In genomic region chr17:39926588-39927100, GRCh38 we compare ENCODE assay signal across 8 cellular contexts. TPM values are rescaled to one million over a fixed set of nuclear protein-coding genes. Genes with fewer than 3 reads are reported as not detected.
A peak's percentile ranks its signal among the peaks of the same experiment; 100 is the strongest.
DNase-seq lines count a peak whose midpoint lies in the region; ATAC-seq and TF ChIP-seq lines count a peak whose summit lies in the region.

No MANE protein-coding gene starts in this region.

- peak; percentile 82 for TF ChIP-seq POLR2A in right lobe of liver (IDR thresholded peaks at IDR 0.05)

- peak; percentile 34 for ATAC-seq in WTC11
- peak; percentile 34 to 70 (median 58) for ATAC-seq in right lobe of liver

- peaks cover 0 to 22% (median 11%) of the 10 kb centered on the region in 4 donors for H3K36me3 ChIP-seq in right lobe of liver

- H3K27ac Mint-ChIP-seq in WTC11: peak overlapping the region; percentile 41; the same call in 1 of the 2 replicates

- intact Hi-C loops in right lobe of liver (cut with DNase I): no loop called here

- TF ChIP-seq CTCF in WTC11 (IDR thresholded peaks at IDR 0.05) (no peak), choroid plexus epithelial cell (conservative IDR thresholded peaks at IDR 0.05; ENCODE audit: low read depth, low read length) (no peak), right lobe of liver (IDR thresholded peaks at IDR 0.05) (peak in 1 of 4 donors; percentile 26)

- WGBS in right lobe of liver (ENCODE audit: insufficient coverage, low coverage, low lambda C conversion rate, missing lambda C conversion rate): 4% methylated on average over 9 of the region's 15 CpGs

- DNase-seq in NCI-H1105 treated with DMSO at 0.1 percent for 48 hours (lab: John Stamatoyannopoulos, UW): peak; percentile 6
- DNase-seq in NCI-H1105 (lab: John Stamatoyannopoulos, UW): no peak
- DNase-seq in HuH-7 (ENCODE audit: low spot score): peak; percentile 42
- peak; percentile 58 for DNase-seq in WTC11 (ENCODE audit: low spot score)
- DNase-seq in choroid plexus epithelial cell (ENCODE audit: low read depth): peak; percentile 73
- DNase-seq in right lobe of liver: peak; percentile 80 to 92 (median 91)
- peak; percentile 40 to 42 for DNase-seq in stimulated activated CD8-positive, alpha-beta memory T cell treated with anti-CD3 and anti-CD28 coated beads, Interleukin-2, amount 100 ng/mL, for 48 hours (ENCODE audit: low read depth in 2 of 2)
- DNase-seq in NCI-H774 (lab: John Stamatoyannopoulos, UW): no peak

- H3K36me3 Mint-ChIP-seq in WTC11: peaks cover 13% of the 10 kb centered on the region

- H3K27me3 Mint-ChIP-seq in WTC11 (ENCODE audit: low read depth): peaks cover 4% of the 10 kb centered on the region; the same call in 1 of the 2 replicates

- CTCF ChIA-PET in WTC11 (lab: Charles Lee): interaction anchor here (1.0 to 2.4 kb wide), 5 partner anchors 15 to 91 kb away, joined by 3 to 8 read pairs (median 4); partner anchors contain the start of gene PSMD3

- H3K27ac ChIP-seq in right lobe of liver: peak overlapping the region; percentile 89 to 98 (median 95)

- no peaks in the 10 kb centered on the region for H3K27me3 ChIP-seq in right lobe of liver

- peaks cover 38% of the 10 kb centered on the region for H3K4me1 Mint-ChIP-seq in WTC11

- peak overlapping the region; percentile 82 for H3K4me3 Mint-ChIP-seq in WTC11

- H3K4me1 ChIP-seq in right lobe of liver: peaks cover 0 to 51% (median 31%) of the 10 kb centered on the region in 4 donors

- H3K9me3 Mint-ChIP-seq in WTC11: no peaks in the 10 kb centered on the region

- POLR2A ChIA-PET in WTC11 (lab: Charles Lee): interaction anchor here (0.5 to 1.9 kb wide), 4 partner anchors 27 to 85 kb away, joined by 3 to 6 read pairs (median 4); partner anchors contain the start of gene PSMD3

- H3K9me3 ChIP-seq in right lobe of liver: no peaks in the 10 kb centered on the region

- H3K4me3 ChIP-seq in choroid plexus epithelial cell (ENCODE audit: low read depth, low read length): peak overlapping the region; percentile 82
- peak overlapping the region; percentile 84 to 91 (median 86) for H3K4me3 ChIP-seq in right lobe of liver

TF ChIP-seq in WTC11, 78 proteins besides CTCF, POLR2A, EP300 and RAD21:
- no peak for TF ChIP-seq PRDM15 (CRISPR knock-in tag; IDR thresholded peaks at IDR 0.05)
- no peak for TF ChIP-seq HMGXB4 (CRISPR knock-in tag; IDR thresholded peaks at IDR 0.05)
- no peak for TF ChIP-seq JAZF1 (CRISPR knock-in tag; IDR thresholded peaks at IDR 0.05)
- TF ChIP-seq SOX15 (CRISPR knock-in tag; IDR thresholded peaks at IDR 0.05): no peak
- TF ChIP-seq MLX (CRISPR knock-in tag; IDR thresholded peaks at IDR 0.05): no peak
- 0 out of 2 replicates have a peak, but pooled peaks have one; percentile 34 for TF ChIP-seq E2F4 (CRISPR knock-in tag; IDR thresholded peaks at IDR 0.05; ENCODE audit: borderline replicate concordance, low read depth)
- no peak for TF ChIP-seq ZBTB21 (CRISPR knock-in tag; IDR thresholded peaks at IDR 0.05; ENCODE audit: borderline replicate concordance)
- no peak for TF ChIP-seq MAX (CRISPR knock-in tag; IDR thresholded peaks at IDR 0.05)
- no peak for TF ChIP-seq GRHL2 (CRISPR knock-in tag; IDR thresholded peaks at IDR 0.05; ENCODE audit: insufficient replicate concordance, severe bottlenecking)
- peak; percentile 68 for TF ChIP-seq NR2C2 (CRISPR knock-in tag; IDR thresholded peaks at IDR 0.05)
- no peak for TF ChIP-seq EMX1 (CRISPR knock-in tag; IDR thresholded peaks at IDR 0.05)
- no peak for TF ChIP-seq ETV6 (CRISPR knock-in tag; IDR thresholded peaks at IDR 0.05)
- no peak for TF ChIP-seq ATF3 (CRISPR knock-in tag; conservative IDR thresholded peaks at IDR 0.05)

RNA-seq across cellular contexts. Expression of gene ORMDL3, which starts 0.8 kb away (rescaled TPM):
- 53.2 to 59.4 TPM (median 54.1 TPM) in 3 replicates for total RNA-seq in WTC11 (2021)
- 100 to 1,000 TPM; 105 to 174 (median 128) TPM for total RNA-seq in right lobe of liver

RNA-seq across cellular contexts. Expression of gene LRRC3C, which starts 0.9 kb away (rescaled TPM):
- not detected in 3 replicates for total RNA-seq in WTC11 (2021)
- not detected for total RNA-seq in right lobe of liver

RNA-seq across cellular contexts. Expression of gene GSDMB, which starts 8.2 kb away (rescaled TPM):
- total RNA-seq in WTC11 (2021) (14.1 to 21.6 TPM (median 18.5 TPM) in 3 replicates), right lobe of liver (10 to 100 TPM in 3 of 6 experiments, 1 to 10 TPM in 3; 4.7 to 40.8 (median 18.8) TPM)

RNA-seq across cellular contexts. Expression of gene GSDMA, which starts 36.2 kb away (rescaled TPM):
- total RNA-seq in WTC11 (2021) (not detected in 3 replicates), right lobe of liver (under 1 TPM in 2 of 6 experiments, not detected in 4; 0.42 to 0.99 TPM)

RNA-seq across cellular contexts. Expression of gene PSMD3, which starts 54.0 kb away (rescaled TPM):
- total RNA-seq in WTC11 (2021) (157 to 190 TPM (median 158 TPM) in 3 replicates), right lobe of liver (10 to 100 TPM; 58.3 to 85.3 (median 67.4) TPM)

Comparison
In these comparisons a context has a peak if more than half of its experiments do, and no peak if none do; other contexts are left out.
1. DNase-seq: peak in NCI-H1105 treated with DMSO at 0.1 percent for 48 hours (single experiment), HuH-7 (single experiment), WTC11 (single experiment), choroid plexus epithelial cell (single experiment), right lobe of liver (3 of 3) and stimulated activated CD8-positive, alpha-beta memory T cell treated with anti-CD3 and anti-CD28 coated beads, Interleukin-2, amount 100 ng/mL, for 48 hours (2 of 2); none in NCI-H1105 (single experiment) and NCI-H774 (single experiment).